2 cellular contexts compared by ENCODE assay signal in genomic region chr17:50440838-50441829, GRCh38.
TF ChIP-seq lines count a peak whose summit lies in the region.

No MANE protein-coding gene starts in this region.

TF ChIP-seq in Ishikawa, 13 proteins besides CTCF, POLR2A, EP300 and RAD21:
- TF ChIP-seq NFIC (IDR thresholded peaks at IDR 0.05) (peak; percentile 28; the same call in 1 of the 2 replicates), TCF12 (IDR thresholded peaks at IDR 0.05; ENCODE audit: low read depth) (no peak), TEAD4 (IDR thresholded peaks at IDR 0.05) (no peak)
- TF ChIP-seq, protein P1, sequence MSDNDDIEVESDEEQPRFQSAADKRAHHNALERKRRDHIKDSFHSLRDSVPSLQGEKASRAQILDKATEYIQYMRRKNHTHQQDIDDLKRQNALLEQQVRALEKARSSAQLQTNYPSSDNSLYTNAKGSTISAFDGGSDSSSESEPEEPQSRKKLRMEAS (IDR thresholded peaks at IDR 0.05): 0 out of 2 replicates have a peak, but pooled peaks have one; percentile 5

TF ChIP-seq in H1, 55 proteins besides CTCF, POLR2A, EP300 and RAD21:
- no peak for TF ChIP-seq EZH2 (IDR thresholded peaks at IDR 0.05; ENCODE audit: low read depth, low read length, severe bottlenecking)
- TF ChIP-seq, protein P2, sequence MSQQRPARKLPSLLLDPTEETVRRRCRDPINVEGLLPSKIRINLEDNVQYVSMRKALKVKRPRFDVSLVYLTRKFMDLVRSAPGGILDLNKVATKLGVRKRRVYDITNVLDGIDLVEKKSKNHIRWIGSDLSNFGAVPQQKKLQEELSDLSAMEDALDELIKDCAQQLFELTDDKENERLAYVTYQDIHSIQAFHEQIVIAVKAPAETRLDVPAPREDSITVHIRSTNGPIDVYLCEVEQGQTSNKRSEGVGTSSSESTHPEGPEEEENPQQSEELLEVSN (IDR thresholded peaks at IDR 0.05): no peak
- no peak for TF ChIP-seq RNF2 (IDR thresholded peaks at IDR 0.05; ENCODE audit: borderline replicate concordance, low read depth, low read length, missing control alignments, poor library complexity, severe bottlenecking)
- no peak for TF ChIP-seq CBX8 (IDR thresholded peaks at IDR 0.05; ENCODE audit: borderline replicate concordance, low read depth, low read length)
- no peak for TF ChIP-seq CHD1 (IDR thresholded peaks at IDR 0.05; ENCODE audit: low read depth, low read length)
- TF ChIP-seq TCF12 (IDR thresholded peaks at IDR 0.05; ENCODE audit: low read depth, low read length): no peak
- TF ChIP-seq SP2 (IDR thresholded peaks at IDR 0.05; ENCODE audit: low read length): no peak
- no peak for TF ChIP-seq EGR1 (IDR thresholded peaks at IDR 0.05; ENCODE audit: borderline replicate concordance, low read depth, low read length)
- no peak for TF ChIP-seq NANOG (IDR thresholded peaks at IDR 0.05; ENCODE audit: insufficient read depth, low read depth, low read length, poor library complexity, severe bottlenecking)
